In genomic region chr5:61139094-61139873, GRCh38 we compare ENCODE assay signal across 14 cellular contexts. TPM values are rescaled to one million over a fixed set of nuclear protein-coding genes. Genes with fewer than 3 reads are reported as not detected.
DNase-seq lines count a peak whose midpoint lies in the region; ATAC-seq, FAIRE-seq and TF ChIP-seq lines count a peak whose summit lies in the region.
"Had no signal": no experiment of that assay in that cellular context is flagged by ENCODE, and none has a peak within 500 bp of the region (broad histone marks: within the 10 kb centered on the region; RNA-seq: fewer than 3 reads in every experiment).

No MANE protein-coding gene starts in this region.

- no peaks in the 10 kb centered on the region for H3K36me3 Mint-ChIP-seq in activated T-cell treated with anti-CD3 and anti-CD28 coated beads, Interleukin-2, amount 50 U/mL, for 24 hours (ENCODE audit: low read depth)

- peak; percentile 62; the same call in 2 of the 3 replicates for ATAC-seq in RWPE2 (ENCODE audit: low read depth)
- no peak for ATAC-seq in gastroesophageal sphincter
- no peak for ATAC-seq in GM19351 (IDR thresholded peaks at IDR 0.05; ENCODE audit: unreplicated experiment)
- no peak for ATAC-seq in GM21390 (IDR thresholded peaks at IDR 0.05; ENCODE audit: unreplicated experiment)
- ATAC-seq: stimulated activated naive CD8-positive, alpha-beta T cell treated with anti-CD3 and anti-CD28 coated beads, Interleukin-15, Interleukin-2, amounts not matched to agents 100 U/mL and 50 U/mL, for 24 hours had no signal

- H3K4me1 Mint-ChIP-seq in activated T-cell treated with anti-CD3 and anti-CD28 coated beads, Interleukin-2, amount 50 U/mL, for 24 hours (ENCODE audit: low read depth): no peaks in the 10 kb centered on the region

- no peaks in the 10 kb centered on the region for H3K27me3 Mint-ChIP-seq in activated T-cell treated with anti-CD3 and anti-CD28 coated beads, Interleukin-2, amount 50 U/mL, for 24 hours

- TF ChIP-seq EP300 in gastroesophageal sphincter (IDR thresholded peaks at IDR 0.05): no peak

- H3K4me3 ChIP-seq in BJ (ENCODE audit: low read depth, low read length) (no peak overlapping the region), RWPE2 (ENCODE audit: severe bottlenecking) (no peak overlapping the region), gastroesophageal sphincter (no peak overlapping the region)

- H3K27ac ChIP-seq in RWPE2 (ENCODE audit: poor library complexity, severe bottlenecking) (no peak overlapping the region), gastroesophageal sphincter (no peak overlapping the region)
- H3K27ac ChIP-seq: RWPE1 had no signal

- FAIRE-seq in H54 (lab: Jason Lieb, UNC): peak; percentile 78

- H3K9me3 Mint-ChIP-seq in activated T-cell treated with anti-CD3 and anti-CD28 coated beads, Interleukin-2, amount 50 U/mL, for 24 hours: no peaks in the 10 kb centered on the region

- no peaks in the 10 kb centered on the region for H3K36me3 ChIP-seq in BJ (ENCODE audit: control insufficient read depth, insufficient read depth, low read length)
- no peaks in the 10 kb centered on the region for H3K36me3 ChIP-seq in RWPE2 (ENCODE audit: low read depth)
- no peaks in the 10 kb centered on the region for H3K36me3 ChIP-seq in gastroesophageal sphincter

- H3K4me1 ChIP-seq in RWPE2 (ENCODE audit: insufficient read depth, poor library complexity, severe bottlenecking) (no peaks in the 10 kb centered on the region), gastroesophageal sphincter (no peaks in the 10 kb centered on the region)

- H3K4me3 Mint-ChIP-seq in activated T-cell treated with anti-CD3 and anti-CD28 coated beads, Interleukin-2, amount 50 U/mL, for 24 hours: no peak overlapping the region

- TF ChIP-seq CTCF in BJ (IDR thresholded peaks at IDR 0.05; ENCODE audit: insufficient read depth, low read depth, low read length) (peak; percentile 25; the same call in 1 of the 2 replicates), RWPE2 (IDR thresholded peaks at IDR 0.05; ENCODE audit: poor library complexity, severe bottlenecking) (peak; percentile 59), gastroesophageal sphincter (IDR thresholded peaks at IDR 0.05) (no peak)

- H3K27ac Mint-ChIP-seq in activated T-cell treated with anti-CD3 and anti-CD28 coated beads, Interleukin-2, amount 50 U/mL, for 24 hours: no peak overlapping the region

- POLR2A ChIA-PET in BJ (lab: Charles Lee): no interaction called here

- 74 to 85% methylated on average over 4 to 5 of the region's 5 CpGs for WGBS in gastroesophageal sphincter (ENCODE audit: low coverage in 1 of 2), 2 donors

- H3K27me3 ChIP-seq in BJ (ENCODE audit: control insufficient read depth, insufficient read depth, low read length): no peaks in the 10 kb centered on the region
- no peaks in the 10 kb centered on the region for H3K27me3 ChIP-seq in RWPE2 (ENCODE audit: insufficient read depth, poor library complexity, severe bottlenecking)
- H3K27me3 ChIP-seq in gastroesophageal sphincter: no peaks in the 10 kb centered on the region

- DNase-seq in BJ (ENCODE audit: low read depth) (no peak), H54 (ENCODE audit: insufficient read length, low spot score) (no peak), RWPE2 (ENCODE audit: low spot score) (no peak), iPS-NIHi11 (ENCODE audit: low spot score) (peak; percentile 14)
- no peak for DNase-seq in activated T-cell treated with anti-CD3 and anti-CD28 coated beads, Interleukin-2, amount 50 U/mL, for 24 hours
- DNase-seq: activated CD4-positive, alpha-beta T cell treated with anti-CD3 and anti-CD28 coated beads, Interleukin-2, amount 50 U/mL, for 4 hours; DMS153; foreskin melanocyte; NCI-H1417 treated with DMSO at 0.1 percent for 48 hours; stimulated activated naive CD8-positive, alpha-beta T cell treated with anti-CD3 and anti-CD28 coated beads, Interleukin-15, Interleukin-2, amounts not matched to agents 100 U/mL and 50 U/mL, for 24 hours had no signal

- CTCF ChIA-PET in BJ (lab: Yijun Ruan, JAX): interaction anchor here (1.0 to 1.7 kb wide), 4 partner anchors 9 to 41 kb away, joined by 3 to 5 read pairs (median 3); no protein-coding TSS in a partner anchor

- TF ChIP-seq POLR2A in H54 (IDR thresholded peaks at IDR 0.05; ENCODE audit: low read depth, low read length) (no peak), gastroesophageal sphincter (IDR thresholded peaks at IDR 0.05) (no peak)

- no peaks in the 10 kb centered on the region for H3K9me3 ChIP-seq in RWPE2 (ENCODE audit: severe bottlenecking)
- no peaks in the 10 kb centered on the region for H3K9me3 ChIP-seq in gastroesophageal sphincter

RNA-seq across cellular contexts. Expression of gene SMIM15, which starts 23.0 kb away (rescaled TPM):
- polyA plus RNA-seq in BJ (2011; rRNA removed): 30.4 and 42.0 TPM in 2 replicates
- 18.2 and 20.3 TPM in 2 replicates for polyA minus RNA-seq in BJ (2011; rRNA and poly(A)+ RNA removed)
- total RNA-seq in gastroesophageal sphincter: 10 to 100 TPM; 20.7 to 32.2 (median 21.3) TPM

Comparison
In these comparisons a context has a peak if more than half of its experiments do, and no peak if none do; other contexts are left out.
1. CTCF ChIP-seq: peak in BJ (single experiment) and RWPE2 (single experiment); none in gastroesophageal sphincter (0 of 4).